ENCODE assay signal across 2 cellular contexts in genomic region chr19:44685877-44686276, GRCh38.
A peak's percentile ranks its signal among the peaks of the same experiment; 100 is the strongest.
TF ChIP-seq lines count a peak whose summit lies in the region.

No MANE protein-coding gene starts in this region.

TF ChIP-seq in liver, 16 proteins besides CTCF, POLR2A, EP300 and RAD21:
- TF ChIP-seq YY1 (IDR thresholded peaks at IDR 0.05) (no peak), FOXA2 (IDR thresholded peaks at IDR 0.05) (no peak), NR2F2 (IDR thresholded peaks at IDR 0.05) (peak; percentile 48)
- TF ChIP-seq, protein P1, sequence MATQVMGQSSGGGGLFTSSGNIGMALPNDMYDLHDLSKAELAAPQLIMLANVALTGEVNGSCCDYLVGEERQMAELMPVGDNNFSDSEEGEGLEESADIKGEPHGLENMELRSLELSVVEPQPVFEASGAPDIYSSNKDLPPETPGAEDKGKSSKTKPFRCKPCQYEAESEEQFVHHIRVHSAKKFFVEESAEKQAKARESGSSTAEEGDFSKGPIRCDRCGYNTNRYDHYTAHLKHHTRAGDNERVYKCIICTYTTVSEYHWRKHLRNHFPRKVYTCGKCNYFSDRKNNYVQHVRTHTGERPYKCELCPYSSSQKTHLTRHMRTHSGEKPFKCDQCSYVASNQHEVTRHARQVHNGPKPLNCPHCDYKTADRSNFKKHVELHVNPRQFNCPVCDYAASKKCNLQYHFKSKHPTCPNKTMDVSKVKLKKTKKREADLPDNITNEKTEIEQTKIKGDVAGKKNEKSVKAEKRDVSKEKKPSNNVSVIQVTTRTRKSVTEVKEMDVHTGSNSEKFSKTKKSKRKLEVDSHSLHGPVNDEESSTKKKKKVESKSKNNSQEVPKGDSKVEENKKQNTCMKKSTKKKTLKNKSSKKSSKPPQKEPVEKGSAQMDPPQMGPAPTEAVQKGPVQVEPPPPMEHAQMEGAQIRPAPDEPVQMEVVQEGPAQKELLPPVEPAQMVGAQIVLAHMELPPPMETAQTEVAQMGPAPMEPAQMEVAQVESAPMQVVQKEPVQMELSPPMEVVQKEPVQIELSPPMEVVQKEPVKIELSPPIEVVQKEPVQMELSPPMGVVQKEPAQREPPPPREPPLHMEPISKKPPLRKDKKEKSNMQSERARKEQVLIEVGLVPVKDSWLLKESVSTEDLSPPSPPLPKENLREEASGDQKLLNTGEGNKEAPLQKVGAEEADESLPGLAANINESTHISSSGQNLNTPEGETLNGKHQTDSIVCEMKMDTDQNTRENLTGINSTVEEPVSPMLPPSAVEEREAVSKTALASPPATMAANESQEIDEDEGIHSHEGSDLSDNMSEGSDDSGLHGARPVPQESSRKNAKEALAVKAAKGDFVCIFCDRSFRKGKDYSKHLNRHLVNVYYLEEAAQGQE (IDR thresholded peaks at IDR 0.05), result no peak

TF ChIP-seq in HepG2, 621 proteins besides CTCF, POLR2A, EP300 and RAD21:
- TF ChIP-seq ZNF512B (CRISPR knock-in tag; IDR thresholded peaks at IDR 0.05; ENCODE audit: borderline replicate concordance) (no peak), DNMT1 (CRISPR knock-in tag; IDR thresholded peaks at IDR 0.05) (no peak), TEAD3 (CRISPR knock-in tag; optimal IDR thresholded peaks at IDR 0.05; ENCODE audit: borderline replicate concordance) (no peak), TCF12 (IDR thresholded peaks at IDR 0.05) (no peak), TCF12 (CRISPR knock-in tag; IDR thresholded peaks at IDR 0.05) (no peak), GPBP1L1 (CRISPR knock-in tag; IDR thresholded peaks at IDR 0.05) (no peak), TOPORS (CRISPR knock-in tag; IDR thresholded peaks at IDR 0.05) (no peak), ZNF414 (CRISPR knock-in tag; IDR thresholded peaks at IDR 0.05) (no peak), ZNF652 (CRISPR knock-in tag; IDR thresholded peaks at IDR 0.05; ENCODE audit: borderline replicate concordance, low read depth) (no peak), ZNF292 (CRISPR knock-in tag; IDR thresholded peaks at IDR 0.05; ENCODE audit: borderline replicate concordance, low read depth) (no peak), FLYWCH1 (CRISPR knock-in tag; IDR thresholded peaks at IDR 0.05) (no peak), KLF12 (CRISPR knock-in tag; IDR thresholded peaks at IDR 0.05; ENCODE audit: borderline replicate concordance) (no peak), ZNF724P (CRISPR knock-in tag; IDR thresholded peaks at IDR 0.05; ENCODE audit: borderline replicate concordance) (no peak), ZKSCAN8 (CRISPR knock-in tag; IDR thresholded peaks at IDR 0.05; ENCODE audit: borderline replicate concordance) (no peak), HNRNPL (IDR thresholded peaks at IDR 0.05; ENCODE audit: low read depth, low read length) (no peak), JUNB (CRISPR knock-in tag; IDR thresholded peaks at IDR 0.05; ENCODE audit: borderline replicate concordance) (no peak), ZSCAN29 (CRISPR knock-in tag; conservative IDR thresholded peaks at IDR 0.05) (no peak)
